ENCODE assay signal across 33 cellular contexts in the genomic region with DNA sequence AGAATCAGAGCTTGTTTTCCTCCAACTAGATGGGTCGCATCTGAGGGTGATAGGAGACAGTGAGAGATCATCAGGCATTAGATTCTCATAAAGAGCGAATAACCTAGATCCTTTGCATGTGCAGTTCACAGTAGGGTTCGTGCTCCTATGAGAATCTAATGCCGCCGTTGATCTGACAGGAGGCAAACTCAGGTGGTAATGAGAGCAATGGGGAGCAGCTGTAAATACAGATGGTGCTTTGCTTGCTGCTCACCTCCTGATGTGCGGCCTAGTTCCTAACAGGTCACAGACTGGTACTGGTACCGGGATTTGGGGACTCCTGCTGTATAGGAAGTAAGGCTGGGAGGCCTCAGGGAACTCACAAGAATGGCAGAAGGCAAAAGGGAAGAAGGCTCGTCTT.
"Had no signal": no experiment of that assay in that cellular context is flagged by ENCODE, and none has a peak within 500 bp of the region (broad histone marks: within the 10 kb centered on the region; RNA-seq: fewer than 3 reads in every experiment).

No MANE protein-coding gene starts in this region.

- H3K4me1 ChIP-seq: adrenal gland, breast epithelium, colonic mucosa, esophagus squamous epithelium, gastroesophageal sphincter had no signal

- H3K9me3 ChIP-seq: colonic mucosa, esophagus squamous epithelium, gastroesophageal sphincter had no signal

- H3K27ac Mint-ChIP-seq: activated CD4-positive, alpha-beta memory T cell treated with anti-CD3 and anti-CD28 coated beads for 36 hours; activated CD4-positive, alpha-beta T cell treated with anti-CD3 and anti-CD28 coated beads for 36 hours; activated CD4-positive, alpha-beta T cell treated with anti-CD3 and anti-CD28 coated beads, Interleukin-2, amount 10 ng/mL, durations not matched to agents 24 days and 14 days; activated CD8-positive, alpha-beta memory T cell treated with anti-CD3 and anti-CD28 coated beads, Interleukin-2, amount 10 ng/mL, durations not matched to agents 7 days and 5 days; activated CD8-positive, alpha-beta T cell treated with anti-CD3 and anti-CD28 coated beads, Interleukin-2, amount 10 ng/mL, durations not matched to agents 7 days and 5 days; activated naive CD4-positive, alpha-beta T cell treated with anti-CD3 and anti-CD28 coated beads for 36 hours; activated naive CD4-positive, alpha-beta T cell treated with anti-CD3 and anti-CD28 coated beads, Interleukin-2, amount 50 U/mL, for 24 hours; activated naive CD8-positive, alpha-beta T cell treated with anti-CD3 and anti-CD28 coated beads for 36 hours; activated naive CD8-positive, alpha-beta T cell treated with anti-CD3 and anti-CD28 coated beads, Interleukin-2, amount 50 U/mL, for 24 hours; activated T-helper 1 cell treated with anti-CD3 and anti-CD28 coated beads, Interleukin-12 subunit alpha, Interleukin-12 subunit beta, Interleukin-2, Interleukin-4 antibody, amounts not matched to agents 30 ng/mL and 10 ng/mL and 1 ng/mL, durations not matched to agents 14 hours and 24 hours and 36 hours; activated T-helper 2 cell treated with anti-CD3 and anti-CD28 coated beads, Interferon-gamma antibody, Interleukin-2, Interleukin-4, amounts not matched to agents 10 μg/mL and 5 μg/mL and 100 μg/mL, durations not matched to agents 14 hours and 24 hours and 36 hours; brain had no signal

- H3K27me3 Mint-ChIP-seq: activated CD4-positive, alpha-beta memory T cell treated with anti-CD3 and anti-CD28 coated beads for 36 hours; activated CD4-positive, alpha-beta T cell treated with anti-CD3 and anti-CD28 coated beads for 36 hours; activated CD4-positive, alpha-beta T cell treated with anti-CD3 and anti-CD28 coated beads, Interleukin-2, amount 10 ng/mL, durations not matched to agents 24 days and 14 days; activated CD8-positive, alpha-beta memory T cell treated with anti-CD3 and anti-CD28 coated beads, Interleukin-2, amount 10 ng/mL, durations not matched to agents 7 days and 5 days; activated naive CD4-positive, alpha-beta T cell treated with anti-CD3 and anti-CD28 coated beads, Interleukin-2, amount 50 U/mL, for 24 hours; activated naive CD8-positive, alpha-beta T cell treated with anti-CD3 and anti-CD28 coated beads for 36 hours; activated naive CD8-positive, alpha-beta T cell treated with anti-CD3 and anti-CD28 coated beads, Interleukin-2, amount 50 U/mL, for 24 hours; brain had no signal

- H3K4me3 Mint-ChIP-seq: activated CD4-positive, alpha-beta memory T cell treated with anti-CD3 and anti-CD28 coated beads for 36 hours; activated CD4-positive, alpha-beta T cell treated with anti-CD3 and anti-CD28 coated beads for 36 hours; activated CD4-positive, alpha-beta T cell treated with anti-CD3 and anti-CD28 coated beads, Interleukin-2, amount 10 ng/mL, durations not matched to agents 24 days and 14 days; activated CD8-positive, alpha-beta memory T cell treated with anti-CD3 and anti-CD28 coated beads, Interleukin-2, amount 10 ng/mL, durations not matched to agents 7 days and 5 days; activated CD8-positive, alpha-beta T cell treated with anti-CD3 and anti-CD28 coated beads, Interleukin-2, amount 10 ng/mL, durations not matched to agents 7 days and 5 days; activated naive CD4-positive, alpha-beta T cell treated with anti-CD3 and anti-CD28 coated beads for 36 hours; activated naive CD4-positive, alpha-beta T cell treated with anti-CD3 and anti-CD28 coated beads, Interleukin-2, amount 50 U/mL, for 24 hours; activated naive CD8-positive, alpha-beta T cell treated with anti-CD3 and anti-CD28 coated beads for 36 hours; activated naive CD8-positive, alpha-beta T cell treated with anti-CD3 and anti-CD28 coated beads, Interleukin-2, amount 50 U/mL, for 24 hours; activated T-helper 1 cell treated with anti-CD3 and anti-CD28 coated beads, Interleukin-12 subunit alpha, Interleukin-12 subunit beta, Interleukin-2, Interleukin-4 antibody, amounts not matched to agents 30 ng/mL and 10 ng/mL and 1 ng/mL, durations not matched to agents 14 hours and 24 hours and 36 hours; brain had no signal

- H3K4me1 Mint-ChIP-seq: activated CD4-positive, alpha-beta T cell treated with anti-CD3 and anti-CD28 coated beads for 36 hours; activated CD4-positive, alpha-beta T cell treated with anti-CD3 and anti-CD28 coated beads, Interleukin-2, amount 10 ng/mL, durations not matched to agents 24 days and 14 days; activated CD8-positive, alpha-beta memory T cell treated with anti-CD3 and anti-CD28 coated beads, Interleukin-2, amount 10 ng/mL, durations not matched to agents 7 days and 5 days; activated naive CD4-positive, alpha-beta T cell treated with anti-CD3 and anti-CD28 coated beads, Interleukin-2, amount 50 U/mL, for 24 hours; activated naive CD8-positive, alpha-beta T cell treated with anti-CD3 and anti-CD28 coated beads for 36 hours; activated naive CD8-positive, alpha-beta T cell treated with anti-CD3 and anti-CD28 coated beads, Interleukin-2, amount 50 U/mL, for 24 hours had no signal

- H3K36me3 ChIP-seq: adrenal gland, breast epithelium, cardiac muscle cell, colonic mucosa, esophagus squamous epithelium, gastroesophageal sphincter had no signal

- H3K27ac ChIP-seq: adrenal gland, breast epithelium, cardiac muscle cell, colonic mucosa, epithelial cell of prostate, esophagus squamous epithelium, gastroesophageal sphincter had no signal

- H3K4me3 ChIP-seq: adrenal gland, breast epithelium, cardiac muscle cell, colonic mucosa, esophagus squamous epithelium, gastroesophageal sphincter had no signal

- H3K9me3 Mint-ChIP-seq: activated CD4-positive, alpha-beta T cell treated with anti-CD3 and anti-CD28 coated beads, Interleukin-2, amount 10 ng/mL, durations not matched to agents 24 days and 14 days; activated naive CD4-positive, alpha-beta T cell treated with anti-CD3 and anti-CD28 coated beads for 36 hours; activated naive CD4-positive, alpha-beta T cell treated with anti-CD3 and anti-CD28 coated beads, Interleukin-2, amount 50 U/mL, for 24 hours; activated naive CD8-positive, alpha-beta T cell treated with anti-CD3 and anti-CD28 coated beads for 36 hours; activated naive CD8-positive, alpha-beta T cell treated with anti-CD3 and anti-CD28 coated beads, Interleukin-2, amount 50 U/mL, for 24 hours; activated T-helper 1 cell treated with anti-CD3 and anti-CD28 coated beads, Interleukin-12 subunit alpha, Interleukin-12 subunit beta, Interleukin-2, Interleukin-4 antibody, amounts not matched to agents 30 ng/mL and 10 ng/mL and 1 ng/mL, durations not matched to agents 14 hours and 24 hours and 36 hours; activated T-helper 2 cell treated with anti-CD3 and anti-CD28 coated beads, Interferon-gamma antibody, Interleukin-2, Interleukin-4, amounts not matched to agents 10 μg/mL and 5 μg/mL and 100 μg/mL, durations not matched to agents 14 hours and 24 hours and 36 hours had no signal

- H3K36me3 Mint-ChIP-seq: activated CD4-positive, alpha-beta memory T cell treated with anti-CD3 and anti-CD28 coated beads for 36 hours; activated CD8-positive, alpha-beta memory T cell treated with anti-CD3 and anti-CD28 coated beads, Interleukin-2, amount 10 ng/mL, durations not matched to agents 7 days and 5 days; activated naive CD4-positive, alpha-beta T cell treated with anti-CD3 and anti-CD28 coated beads, Interleukin-2, amount 50 U/mL, for 24 hours; activated naive CD8-positive, alpha-beta T cell treated with anti-CD3 and anti-CD28 coated beads for 36 hours had no signal

- ATAC-seq: activated CD4-positive, alpha-beta T cell treated with anti-CD3 and anti-CD28 coated beads for 36 hours; activated CD8-positive, alpha-beta memory T cell treated with anti-CD3 and anti-CD28 coated beads, Interleukin-2, amount 10 ng/mL, durations not matched to agents 7 days and 5 days; activated CD8-positive, alpha-beta T cell treated with anti-CD3 and anti-CD28 coated beads, Interleukin-2, amount 10 ng/mL, durations not matched to agents 7 days and 5 days; activated naive CD8-positive, alpha-beta T cell treated with anti-CD3 and anti-CD28 coated beads, Interleukin-2, amount 50 U/mL, for 24 hours; gastroesophageal sphincter had no signal

- H3K27me3 ChIP-seq: adrenal gland, breast epithelium, cardiac muscle cell, colonic mucosa, esophagus squamous epithelium, gastroesophageal sphincter had no signal

- DNase-seq: activated CD4-positive, alpha-beta memory T cell treated with anti-CD3 and anti-CD28 coated beads for 36 hours; activated CD4-positive, alpha-beta T cell treated with anti-CD3 and anti-CD28 coated beads for 36 hours; activated CD4-positive, alpha-beta T cell treated with anti-CD3 and anti-CD28 coated beads, Interleukin-2, amount 10 ng/mL, durations not matched to agents 24 days and 14 days; activated CD4-positive, CD25-positive, alpha-beta regulatory T cell; activated CD4-positive, CD25-positive, alpha-beta regulatory T cell treated with anti-CD3 and anti-CD28 coated beads, Interleukin-2, amount 50 U/mL, for 72 hours; activated CD8-positive, alpha-beta memory T cell treated with anti-CD3 and anti-CD28 coated beads, Interleukin-2, amount 10 ng/mL, durations not matched to agents 7 days and 5 days; activated CD8-positive, alpha-beta memory T cell treated with anti-CD3 and anti-CD28 coated beads, Interleukin-2, amount 50 U/mL, for 4 hours; activated CD8-positive, alpha-beta T cell treated with anti-CD3 and anti-CD28 coated beads, Interleukin-2, amount 10 ng/mL, durations not matched to agents 7 days and 5 days; activated effector memory CD4-positive, alpha-beta T cell treated with anti-CD3 and anti-CD28 coated beads, Interleukin-2, amount 50 U/mL, for 16 hours; activated naive CD4-positive, alpha-beta T cell treated with anti-CD3 and anti-CD28 coated beads for 36 hours; activated naive CD8-positive, alpha-beta T cell treated with anti-CD3 and anti-CD28 coated beads for 36 hours; activated naive CD8-positive, alpha-beta T cell treated with anti-CD3 and anti-CD28 coated beads, Interleukin-2, amount 50 U/mL, for 24 hours; activated T-cell treated with anti-CD3 and anti-CD28 coated beads, Interleukin-2, amount 50 U/mL, for 1 hour; activated T-cell treated with anti-CD3 and anti-CD28 coated beads, Interleukin-2, amount 50 U/mL, for 48 hours; adrenal gland; amygdala; aorta; central memory CD4-positive, alpha-beta T cell; cerebellar nuclear complex; colonic mucosa; effector CD8-positive, alpha-beta T cell; esophagus squamous epithelium; foreskin melanocyte; head of caudate nucleus; T-helper 2 cell had no signal
